Comparison of ENCODE assay signal across 1 cellular context in genomic region chr3:148957586-148957985, GRCh38.
A peak's percentile ranks its signal among the peaks of the same experiment; 100 is the strongest.
TF ChIP-seq lines count a peak whose summit lies in the region.

No MANE protein-coding gene starts in this region.

TF ChIP-seq in HepG2, 621 proteins besides CTCF, POLR2A, EP300 and RAD21 (continued from another document):
- TF ChIP-seq ZNF160 (CRISPR knock-in tag; IDR thresholded peaks at IDR 0.05) (no peak), GABPA (IDR thresholded peaks at IDR 0.05; ENCODE audit: low read depth, low read length) (no peak), GABPA (CRISPR knock-in tag; IDR thresholded peaks at IDR 0.05; ENCODE audit: low read depth) (peak; percentile 52), ZNF781 (CRISPR knock-in tag; IDR thresholded peaks at IDR 0.05; ENCODE audit: borderline replicate concordance, not compliant biosample characterization) (peak; percentile 43), SNAPC2 (CRISPR knock-in tag; IDR thresholded peaks at IDR 0.05) (no peak), ZKSCAN5 (CRISPR knock-in tag; IDR thresholded peaks at IDR 0.05) (no peak), KLF11 (CRISPR knock-in tag; IDR thresholded peaks at IDR 0.05) (no peak), RXRB (CRISPR knock-in tag; IDR thresholded peaks at IDR 0.05; ENCODE audit: borderline replicate concordance) (0 out of 2 replicates have a peak, but pooled peaks have one; percentile 26), RARA (CRISPR knock-in tag; IDR thresholded peaks at IDR 0.05) (peak; percentile 36; the same call in 1 of the 2 replicates), MYC (CRISPR knock-in tag; IDR thresholded peaks at IDR 0.05; ENCODE audit: borderline replicate concordance) (peak; percentile 47; the same call in 1 of the 2 replicates), GATAD2A (CRISPR knock-in tag; IDR thresholded peaks at IDR 0.05) (peak; percentile 41; the same call in 1 of the 2 replicates), CBFB (CRISPR knock-in tag; IDR thresholded peaks at IDR 0.05) (no peak), HMGXB4 (CRISPR knock-in tag; IDR thresholded peaks at IDR 0.05; ENCODE audit: borderline replicate concordance in 1 of 2, low read depth in 1 of 2) (peak in 1 of 2 experiments; percentile 64; a peak in 2 of 4 replicates), ZNF232 (CRISPR knock-in tag; IDR thresholded peaks at IDR 0.05; ENCODE audit: borderline replicate concordance) (no peak), ZFX (CRISPR knock-in tag; IDR thresholded peaks at IDR 0.05; ENCODE audit: low read depth) (0 out of 2 replicates have a peak, but pooled peaks have one; percentile 37), SOX13 (IDR thresholded peaks at IDR 0.05) (no peak), SOX13 (CRISPR knock-in tag; conservative IDR thresholded peaks at IDR 0.05 in 1 of 2, IDR thresholded peaks at IDR 0.05 in 1 of 2) (peak in 1 of 2 experiments; percentile 39; a peak in 1 of 4 replicates)
- TF ChIP-seq, protein P1, sequence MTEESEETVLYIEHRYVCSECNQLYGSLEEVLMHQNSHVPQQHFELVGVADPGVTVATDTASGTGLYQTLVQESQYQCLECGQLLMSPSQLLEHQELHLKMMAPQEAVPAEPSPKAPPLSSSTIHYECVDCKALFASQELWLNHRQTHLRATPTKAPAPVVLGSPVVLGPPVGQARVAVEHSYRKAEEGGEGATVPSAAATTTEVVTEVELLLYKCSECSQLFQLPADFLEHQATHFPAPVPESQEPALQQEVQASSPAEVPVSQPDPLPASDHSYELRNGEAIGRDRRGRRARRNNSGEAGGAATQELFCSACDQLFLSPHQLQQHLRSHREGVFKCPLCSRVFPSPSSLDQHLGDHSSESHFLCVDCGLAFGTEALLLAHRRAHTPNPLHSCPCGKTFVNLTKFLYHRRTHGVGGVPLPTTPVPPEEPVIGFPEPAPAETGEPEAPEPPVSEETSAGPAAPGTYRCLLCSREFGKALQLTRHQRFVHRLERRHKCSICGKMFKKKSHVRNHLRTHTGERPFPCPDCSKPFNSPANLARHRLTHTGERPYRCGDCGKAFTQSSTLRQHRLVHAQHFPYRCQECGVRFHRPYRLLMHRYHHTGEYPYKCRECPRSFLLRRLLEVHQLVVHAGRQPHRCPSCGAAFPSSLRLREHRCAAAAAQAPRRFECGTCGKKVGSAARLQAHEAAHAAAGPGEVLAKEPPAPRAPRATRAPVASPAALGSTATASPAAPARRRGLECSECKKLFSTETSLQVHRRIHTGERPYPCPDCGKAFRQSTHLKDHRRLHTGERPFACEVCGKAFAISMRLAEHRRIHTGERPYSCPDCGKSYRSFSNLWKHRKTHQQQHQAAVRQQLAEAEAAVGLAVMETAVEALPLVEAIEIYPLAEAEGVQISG (CRISPR knock-in tag; IDR thresholded peaks at IDR 0.05): peak; percentile 40; the same call in 1 of the 2 replicates
TF ChIP-seq in HepG2: peak in this region for 15.
